ENCODE assay signal across 2 cellular contexts in the genomic region with DNA sequence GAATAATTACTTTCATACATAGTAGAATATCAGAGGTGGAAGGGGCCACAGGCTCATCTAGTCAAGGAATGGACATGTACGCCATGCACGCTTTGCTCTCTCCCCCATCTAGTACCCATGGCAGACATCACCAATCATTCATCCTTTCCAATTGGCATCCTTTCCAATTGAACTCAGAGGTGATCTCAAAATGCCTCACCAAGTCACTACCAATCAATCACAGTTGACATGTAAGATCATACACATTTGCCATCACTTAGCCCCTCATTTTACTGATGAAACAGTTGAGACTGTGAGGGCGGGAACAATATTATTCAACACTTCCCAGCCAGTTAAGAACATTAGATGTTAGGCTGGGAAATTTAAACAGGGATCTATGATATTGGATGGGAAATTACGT.
TF ChIP-seq lines count a peak whose summit lies in the region.

No MANE protein-coding gene starts in this region.

TF ChIP-seq in HEK293, 187 proteins besides CTCF, POLR2A, EP300 and RAD21 (continued from another document):
- TF ChIP-seq, protein P1, sequence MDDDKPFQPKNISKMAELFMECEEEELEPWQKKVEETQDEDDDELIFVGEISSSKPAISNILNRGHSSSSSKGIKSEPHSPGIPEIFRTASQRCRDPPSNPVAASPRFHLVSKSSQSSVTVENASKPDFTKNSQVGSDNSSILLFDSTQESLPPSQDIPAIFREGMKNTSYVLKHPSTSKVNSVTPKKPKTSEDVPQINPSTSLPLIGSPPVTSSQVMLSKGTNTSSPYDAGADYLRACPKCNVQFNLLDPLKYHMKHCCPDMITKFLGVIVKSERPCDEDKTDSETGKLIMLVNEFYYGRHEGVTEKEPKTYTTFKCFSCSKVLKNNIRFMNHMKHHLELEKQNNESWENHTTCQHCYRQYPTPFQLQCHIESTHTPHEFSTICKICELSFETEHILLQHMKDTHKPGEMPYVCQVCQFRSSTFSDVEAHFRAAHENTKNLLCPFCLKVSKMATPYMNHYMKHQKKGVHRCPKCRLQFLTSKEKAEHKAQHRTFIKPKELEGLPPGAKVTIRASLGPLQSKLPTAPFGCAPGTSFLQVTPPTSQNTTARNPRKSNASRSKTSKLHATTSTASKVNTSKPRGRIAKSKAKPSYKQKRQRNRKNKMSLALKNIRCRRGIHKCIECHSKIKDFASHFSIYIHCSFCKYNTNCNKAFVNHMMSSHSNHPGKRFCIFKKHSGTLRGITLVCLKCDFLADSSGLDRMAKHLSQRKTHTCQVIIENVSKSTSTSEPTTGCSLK (tag by site-specific recombination; IDR thresholded peaks at IDR 0.05): no peak

TF ChIP-seq in H1, 55 proteins besides CTCF, POLR2A, EP300 and RAD21 (continued from another document):
- TF ChIP-seq MAFK (IDR thresholded peaks at IDR 0.05; ENCODE audit: low read depth, low read length) (no peak), YY1 (IDR thresholded peaks at IDR 0.05; ENCODE audit: low read depth, low read length) (no peak), PHF8 (conservative IDR thresholded peaks at IDR 0.05; ENCODE audit: low read depth, low read length) (no peak), POLR2AphosphoS5 (IDR thresholded peaks at IDR 0.05; ENCODE audit: low read depth, low read length) (no peak), CTBP2 (IDR thresholded peaks at IDR 0.05; ENCODE audit: borderline replicate concordance, insufficient read depth, insufficient read length, low read length) (no peak), KDM5A (IDR thresholded peaks at IDR 0.05; ENCODE audit: low read length) (no peak), FOSL1 (IDR thresholded peaks at IDR 0.05; ENCODE audit: insufficient read depth, low read depth, low read length) (no peak), ASH2L (IDR thresholded peaks at IDR 0.05; ENCODE audit: low read length) (no peak), ZNF274 (IDR thresholded peaks at IDR 0.05; ENCODE audit: borderline replicate concordance, extremely low read depth, low read length) (no peak), RBBP5 (IDR thresholded peaks at IDR 0.05; ENCODE audit: borderline replicate concordance, low read depth, low read length) (no peak), TCF12 (IDR thresholded peaks at IDR 0.05; ENCODE audit: low read depth, low read length) (no peak), SUZ12 (IDR thresholded peaks at IDR 0.05; ENCODE audit: low read length) (no peak), CHD1 (IDR thresholded peaks at IDR 0.05; ENCODE audit: low read depth, low read length) (no peak), RNF2 (IDR thresholded peaks at IDR 0.05; ENCODE audit: borderline replicate concordance, low read depth, low read length, missing control alignments, poor library complexity, severe bottlenecking) (no peak)
- TF ChIP-seq, protein P2, sequence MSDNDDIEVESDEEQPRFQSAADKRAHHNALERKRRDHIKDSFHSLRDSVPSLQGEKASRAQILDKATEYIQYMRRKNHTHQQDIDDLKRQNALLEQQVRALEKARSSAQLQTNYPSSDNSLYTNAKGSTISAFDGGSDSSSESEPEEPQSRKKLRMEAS (IDR thresholded peaks at IDR 0.05): no peak
- TF ChIP-seq, protein P3, sequence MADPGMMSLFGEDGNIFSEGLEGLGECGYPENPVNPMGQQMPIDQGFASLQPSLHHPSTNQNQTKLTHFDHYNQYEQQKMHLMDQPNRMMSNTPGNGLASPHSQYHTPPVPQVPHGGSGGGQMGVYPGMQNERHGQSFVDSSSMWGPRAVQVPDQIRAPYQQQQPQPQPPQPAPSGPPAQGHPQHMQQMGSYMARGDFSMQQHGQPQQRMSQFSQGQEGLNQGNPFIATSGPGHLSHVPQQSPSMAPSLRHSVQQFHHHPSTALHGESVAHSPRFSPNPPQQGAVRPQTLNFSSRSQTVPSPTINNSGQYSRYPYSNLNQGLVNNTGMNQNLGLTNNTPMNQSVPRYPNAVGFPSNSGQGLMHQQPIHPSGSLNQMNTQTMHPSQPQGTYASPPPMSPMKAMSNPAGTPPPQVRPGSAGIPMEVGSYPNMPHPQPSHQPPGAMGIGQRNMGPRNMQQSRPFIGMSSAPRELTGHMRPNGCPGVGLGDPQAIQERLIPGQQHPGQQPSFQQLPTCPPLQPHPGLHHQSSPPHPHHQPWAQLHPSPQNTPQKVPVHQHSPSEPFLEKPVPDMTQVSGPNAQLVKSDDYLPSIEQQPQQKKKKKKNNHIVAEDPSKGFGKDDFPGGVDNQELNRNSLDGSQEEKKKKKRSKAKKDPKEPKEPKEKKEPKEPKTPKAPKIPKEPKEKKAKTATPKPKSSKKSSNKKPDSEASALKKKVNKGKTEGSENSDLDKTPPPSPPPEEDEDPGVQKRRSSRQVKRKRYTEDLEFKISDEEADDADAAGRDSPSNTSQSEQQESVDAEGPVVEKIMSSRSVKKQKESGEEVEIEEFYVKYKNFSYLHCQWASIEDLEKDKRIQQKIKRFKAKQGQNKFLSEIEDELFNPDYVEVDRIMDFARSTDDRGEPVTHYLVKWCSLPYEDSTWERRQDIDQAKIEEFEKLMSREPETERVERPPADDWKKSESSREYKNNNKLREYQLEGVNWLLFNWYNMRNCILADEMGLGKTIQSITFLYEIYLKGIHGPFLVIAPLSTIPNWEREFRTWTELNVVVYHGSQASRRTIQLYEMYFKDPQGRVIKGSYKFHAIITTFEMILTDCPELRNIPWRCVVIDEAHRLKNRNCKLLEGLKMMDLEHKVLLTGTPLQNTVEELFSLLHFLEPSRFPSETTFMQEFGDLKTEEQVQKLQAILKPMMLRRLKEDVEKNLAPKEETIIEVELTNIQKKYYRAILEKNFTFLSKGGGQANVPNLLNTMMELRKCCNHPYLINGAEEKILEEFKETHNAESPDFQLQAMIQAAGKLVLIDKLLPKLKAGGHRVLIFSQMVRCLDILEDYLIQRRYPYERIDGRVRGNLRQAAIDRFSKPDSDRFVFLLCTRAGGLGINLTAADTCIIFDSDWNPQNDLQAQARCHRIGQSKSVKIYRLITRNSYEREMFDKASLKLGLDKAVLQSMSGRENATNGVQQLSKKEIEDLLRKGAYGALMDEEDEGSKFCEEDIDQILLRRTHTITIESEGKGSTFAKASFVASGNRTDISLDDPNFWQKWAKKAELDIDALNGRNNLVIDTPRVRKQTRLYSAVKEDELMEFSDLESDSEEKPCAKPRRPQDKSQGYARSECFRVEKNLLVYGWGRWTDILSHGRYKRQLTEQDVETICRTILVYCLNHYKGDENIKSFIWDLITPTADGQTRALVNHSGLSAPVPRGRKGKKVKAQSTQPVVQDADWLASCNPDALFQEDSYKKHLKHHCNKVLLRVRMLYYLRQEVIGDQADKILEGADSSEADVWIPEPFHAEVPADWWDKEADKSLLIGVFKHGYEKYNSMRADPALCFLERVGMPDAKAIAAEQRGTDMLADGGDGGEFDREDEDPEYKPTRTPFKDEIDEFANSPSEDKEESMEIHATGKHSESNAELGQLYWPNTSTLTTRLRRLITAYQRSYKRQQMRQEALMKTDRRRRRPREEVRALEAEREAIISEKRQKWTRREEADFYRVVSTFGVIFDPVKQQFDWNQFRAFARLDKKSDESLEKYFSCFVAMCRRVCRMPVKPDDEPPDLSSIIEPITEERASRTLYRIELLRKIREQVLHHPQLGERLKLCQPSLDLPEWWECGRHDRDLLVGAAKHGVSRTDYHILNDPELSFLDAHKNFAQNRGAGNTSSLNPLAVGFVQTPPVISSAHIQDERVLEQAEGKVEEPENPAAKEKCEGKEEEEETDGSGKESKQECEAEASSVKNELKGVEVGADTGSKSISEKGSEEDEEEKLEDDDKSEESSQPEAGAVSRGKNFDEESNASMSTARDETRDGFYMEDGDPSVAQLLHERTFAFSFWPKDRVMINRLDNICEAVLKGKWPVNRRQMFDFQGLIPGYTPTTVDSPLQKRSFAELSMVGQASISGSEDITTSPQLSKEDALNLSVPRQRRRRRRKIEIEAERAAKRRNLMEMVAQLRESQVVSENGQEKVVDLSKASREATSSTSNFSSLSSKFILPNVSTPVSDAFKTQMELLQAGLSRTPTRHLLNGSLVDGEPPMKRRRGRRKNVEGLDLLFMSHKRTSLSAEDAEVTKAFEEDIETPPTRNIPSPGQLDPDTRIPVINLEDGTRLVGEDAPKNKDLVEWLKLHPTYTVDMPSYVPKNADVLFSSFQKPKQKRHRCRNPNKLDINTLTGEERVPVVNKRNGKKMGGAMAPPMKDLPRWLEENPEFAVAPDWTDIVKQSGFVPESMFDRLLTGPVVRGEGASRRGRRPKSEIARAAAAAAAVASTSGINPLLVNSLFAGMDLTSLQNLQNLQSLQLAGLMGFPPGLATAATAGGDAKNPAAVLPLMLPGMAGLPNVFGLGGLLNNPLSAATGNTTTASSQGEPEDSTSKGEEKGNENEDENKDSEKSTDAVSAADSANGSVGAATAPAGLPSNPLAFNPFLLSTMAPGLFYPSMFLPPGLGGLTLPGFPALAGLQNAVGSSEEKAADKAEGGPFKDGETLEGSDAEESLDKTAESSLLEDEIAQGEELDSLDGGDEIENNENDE (IDR thresholded peaks at IDR 0.05; ENCODE audit: insufficient replicate concordance, low read length): no peak
TF ChIP-seq in H1: peak in this region for 0.
